ENCODE assay signal across 20 cellular contexts in genomic region chr2:29489568-29489967, GRCh38.
DNase-seq lines count a peak whose midpoint lies in the region; ATAC-seq, FAIRE-seq and TF ChIP-seq lines count a peak whose summit lies in the region.
"Had no signal": no experiment of that assay in that cellular context is flagged by ENCODE, and none has a peak within 500 bp of the region (broad histone marks: within the 10 kb centered on the region; RNA-seq: fewer than 3 reads in every experiment).

No MANE protein-coding gene starts in this region.

- H3K27me3 ChIP-seq in GM23338 (ENCODE audit: insufficient read depth) = no peaks in the 10 kb centered on the region
- H3K27me3 ChIP-seq: BLaER1 treated with 17β-estradiol and CSF1 and Interleukin-3, amounts not matched to agents 10 nM and 100 nM had no signal

- H3K4me1 ChIP-seq in A549 (no peaks in the 10 kb centered on the region), GM23338 (ENCODE audit: insufficient read depth) (no peaks in the 10 kb centered on the region)
- H3K4me1 ChIP-seq: Caco-2 had no signal

- TF ChIP-seq POLR2A in A549 (IDR thresholded peaks at IDR 0.05; ENCODE audit: low read length) = no peak

- H3K36me3 ChIP-seq in GM23338 (ENCODE audit: insufficient read depth) = no peaks in the 10 kb centered on the region
- H3K36me3 ChIP-seq: BLaER1 treated with 17β-estradiol and CSF1 and Interleukin-3, amounts not matched to agents 10 nM and 100 nM had no signal

- no peaks in the 10 kb centered on the region for H3F3A ChIP-seq in GM23338 (replicated peaks; ENCODE audit: low read depth)

- no peak overlapping the region for H3K27ac Mint-ChIP-seq in GM23338
- H3K27ac Mint-ChIP-seq: B cell; CD4-positive, alpha-beta T cell; CD8-positive, alpha-beta T cell had no signal

- H3K4me2 ChIP-seq in A549 (no peak overlapping the region), GM23338 (no peak overlapping the region)
- H3K4me2 ChIP-seq: BLaER1 treated with 17β-estradiol and CSF1 and Interleukin-3, amounts not matched to agents 10 nM and 100 nM had no signal

- ATAC-seq in A549 = no peak
- no peak for ATAC-seq in GM23338
- ATAC-seq: CD8-positive, alpha-beta T cell had no signal

- CTCF ChIA-PET in A549 (lab: Yijun Ruan, JAX) = interaction anchor here (0.5 kb wide), 1 partner anchor 499 kb away, joined by 4 read pairs; no protein-coding TSS in a partner anchor

- H3K4me3 ChIP-seq in A549 (no peak overlapping the region), GM23338 (no peak overlapping the region)
- H3K4me3 ChIP-seq: BLaER1 treated with 17β-estradiol and CSF1 and Interleukin-3, amounts not matched to agents 10 nM and 100 nM had no signal

- no peaks in the 10 kb centered on the region; the same call in 1 of the 2 replicates for H3K9me2 ChIP-seq in GM23338 (ENCODE audit: insufficient read depth)

- no peak overlapping the region for H2AFZ ChIP-seq in GM23338

- 0 out of 3 replicates have a peak, but pooled peaks cover 3% of the 10 kb centered on the region for H3K4me1 Mint-ChIP-seq in GM23338
- H3K4me1 Mint-ChIP-seq: B cell had no signal

- WGBS in A549 (ENCODE audit: missing lambda C conversion rate) = 44% methylated on average over 1 of the region's 1 CpG

- no peaks in the 10 kb centered on the region for H3K9me3 Mint-ChIP-seq in GM23338
- H3K9me3 Mint-ChIP-seq: CD4-positive, alpha-beta T cell had no signal

- H3K27ac ChIP-seq in A549 (no peak overlapping the region), GM23338 (ENCODE audit: low read depth) (no peak overlapping the region)
- H3K27ac ChIP-seq: BLaER1 treated with 17β-estradiol and CSF1 and Interleukin-3, amounts not matched to agents 10 nM and 100 nM; C4-2B had no signal

- TF ChIP-seq EP300 in A549 (IDR thresholded peaks at IDR 0.05) = no peak
- TF ChIP-seq EP300 in Ishikawa (IDR thresholded peaks at IDR 0.05; ENCODE audit: borderline replicate concordance) = no peak

- no peaks in the 10 kb centered on the region for H3K9me3 ChIP-seq in A549
- H3K9me3 ChIP-seq: BLaER1 treated with 17β-estradiol and CSF1 and Interleukin-3, amounts not matched to agents 10 nM and 100 nM; Caco-2 had no signal

- TF ChIP-seq CTCF in A549 (IDR thresholded peaks at IDR 0.05) = no peak
- no peak for TF ChIP-seq CTCF in GM23338 (conservative IDR thresholded peaks at IDR 0.05; ENCODE audit: low read depth in 2 of 2)

- no peaks in the 10 kb centered on the region for H4K20me1 ChIP-seq in GM23338 (replicated peaks; ENCODE audit: insufficient read depth)
- H4K20me1 ChIP-seq: BLaER1 treated with 17β-estradiol and CSF1 and Interleukin-3, amounts not matched to agents 10 nM and 100 nM had no signal

- no peak overlapping the region for H3K4me3 Mint-ChIP-seq in GM23338
- H3K4me3 Mint-ChIP-seq: B cell; CD4-positive, alpha-beta T cell; CD8-positive, alpha-beta T cell had no signal

- H3K27me3 Mint-ChIP-seq in GM23338 (ENCODE audit: insufficient read depth, low read depth, poor library complexity) = peaks cover 3% of the 10 kb centered on the region

- TF ChIP-seq RAD21 in A549 (conservative IDR thresholded peaks at IDR 0.05 in 1 of 2, IDR thresholded peaks at IDR 0.05 in 1 of 2) = no peak
- no peak for TF ChIP-seq RAD21 in Ishikawa (IDR thresholded peaks at IDR 0.05; ENCODE audit: low read depth)

- no peaks in the 10 kb centered on the region for H3K79me2 ChIP-seq in GM23338 (replicated peaks; ENCODE audit: insufficient read depth)

- no peak for FAIRE-seq in A549 (lab: Jason Lieb, UNC)
- FAIRE-seq: A204.1, D721Med, G401.6, GM12891 had no signal

- H3K36me3 Mint-ChIP-seq in GM23338 (ENCODE audit: low read depth) = no peaks in the 10 kb centered on the region
- H3K36me3 Mint-ChIP-seq: CD8-positive, alpha-beta T cell had no signal

- POLR2A ChIA-PET in A549 (lab: Yijun Ruan, JAX) = no interaction called here

- DNase-seq in A549 (ENCODE audit: low read depth in 1 of 2, low spot score in 1 of 2) (no peak), GM23338 (ENCODE audit: low spot score) (no peak), HuH-7.5 (ENCODE audit: low spot score) (no peak)
- no peak for DNase-seq in stimulated activated CD4-positive, alpha-beta T cell treated with anti-CD3 and anti-CD28 coated beads, Interleukin-2, amount 100 ng/mL, for 48 hours
- DNase-seq: 8988T; AML-193; Caco-2; Calu3; CD4-positive, alpha-beta T cell; CD8-positive, alpha-beta T cell; DMS79 treated with DMSO at 0.1 percent for 48 hours; GF-D8 had no signal

TF ChIP-seq in A549, 52 proteins besides CTCF, POLR2A, EP300 and RAD21 (continues in another document):
- no peak for TF ChIP-seq TFCP2L1 (CRISPR knock-in tag; IDR thresholded peaks at IDR 0.05)
- peak; percentile 39; the same call in 1 of the 2 replicates for TF ChIP-seq REST (IDR thresholded peaks at IDR 0.05)

TF ChIP-seq in GM23338, 12 proteins besides CTCF, POLR2A, EP300 and RAD21:
- no peak for TF ChIP-seq ZNF114 (CRISPR knock-in tag; IDR thresholded peaks at IDR 0.05)
- TF ChIP-seq REST (IDR thresholded peaks at IDR 0.05; ENCODE audit: unreplicated experiment) = peak; percentile 38
TF ChIP-seq in GM23338: peak in this region for 1.

TF ChIP-seq in Ishikawa, 13 proteins besides CTCF, POLR2A, EP300 and RAD21:
- TF ChIP-seq EGR1 (IDR thresholded peaks at IDR 0.05) = no peak
- no peak for TF ChIP-seq TCF12 (IDR thresholded peaks at IDR 0.05; ENCODE audit: low read depth)
- no peak for TF ChIP-seq YY1 (IDR thresholded peaks at IDR 0.05; ENCODE audit: low read depth)
- peak; percentile 62; the same call in 1 of the 2 replicates for TF ChIP-seq REST (IDR thresholded peaks at IDR 0.05; ENCODE audit: low read depth)
- no peak for TF ChIP-seq FOXM1 (IDR thresholded peaks at IDR 0.05; ENCODE audit: borderline replicate concordance, low read depth)
- TF ChIP-seq TEAD4 (IDR thresholded peaks at IDR 0.05) = no peak
- TF ChIP-seq MAX (IDR thresholded peaks at IDR 0.05) = no peak
